Comparison of ENCODE assay signal across 18 cellular contexts in the genomic region with DNA sequence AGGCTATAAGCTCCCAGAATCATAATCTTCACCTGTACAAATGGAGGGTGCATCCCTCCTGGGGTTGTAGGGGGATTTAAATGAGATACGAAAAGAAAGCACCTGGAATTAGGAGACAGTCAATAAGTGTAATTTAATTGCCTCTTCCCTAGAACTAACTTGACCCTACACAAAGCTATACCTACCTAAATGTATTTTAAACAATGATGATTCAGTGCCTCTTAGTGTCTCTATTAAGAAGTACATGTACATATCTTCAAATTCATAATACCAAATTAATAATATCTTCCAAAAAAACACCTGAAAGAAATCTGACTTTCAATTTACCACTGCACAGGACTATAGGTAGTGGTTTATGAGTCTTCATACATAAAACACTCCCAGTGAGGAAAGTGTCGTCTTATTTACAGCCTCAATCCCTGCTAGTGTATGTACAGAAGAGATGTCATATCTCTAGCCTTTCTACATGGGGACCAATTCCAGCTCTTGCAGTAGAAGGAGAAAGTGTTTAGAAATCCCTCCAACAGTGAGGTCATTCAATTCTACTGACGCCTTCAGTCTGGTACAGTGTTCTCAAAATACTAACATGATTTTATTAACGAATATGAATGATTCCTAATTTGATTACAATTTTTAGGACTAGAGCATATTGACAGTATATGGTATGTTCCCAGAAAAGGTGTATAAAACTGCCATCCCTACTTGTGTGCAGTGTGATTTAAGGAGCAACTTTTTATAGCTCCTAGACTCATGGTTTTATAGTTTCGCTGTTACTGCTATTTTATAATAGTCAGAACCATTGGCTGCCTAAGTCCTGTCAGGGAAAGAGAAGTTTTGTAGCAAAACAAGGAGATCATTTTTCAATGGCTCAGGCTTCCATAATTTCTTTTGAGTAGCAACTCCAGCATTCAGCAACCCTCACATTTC.
"Had no signal": no experiment of that assay in that cellular context is flagged by ENCODE, and none has a peak within 500 bp of the region (broad histone marks: within the 10 kb centered on the region; RNA-seq: fewer than 3 reads in every experiment).

No MANE protein-coding gene starts in this region.

- H3K36me3 ChIP-seq: WERI-Rb-1 had no signal

- H3K27ac Mint-ChIP-seq: activated CD4-positive, alpha-beta T cell treated with anti-CD3 and anti-CD28 coated beads for 36 hours; activated CD8-positive, alpha-beta T cell treated with anti-CD3 and anti-CD28 coated beads for 36 hours; activated T-helper 1 cell treated with anti-CD3 and anti-CD28 coated beads, Interleukin-12 subunit alpha, Interleukin-12 subunit beta, Interleukin-2, Interleukin-4 antibody, amounts not matched to agents 30 ng/mL and 10 ng/mL and 1 ng/mL, durations not matched to agents 14 hours and 24 hours and 36 hours; natural killer cell treated with Interleukin-12 subunit alpha and Interleukin-12 subunit beta and Interleukin-15 and Interleukin-18, amount 100 ng/mL, for 72 hours; stimulated activated naive CD8-positive, alpha-beta T cell treated with anti-CD3 and anti-CD28 coated beads, Interleukin-15, amount 100 ng/mL, for 72 hours; T-cell had no signal

- ATAC-seq: activated CD4-positive, alpha-beta T cell treated with anti-CD3 and anti-CD28 coated beads for 36 hours; activated CD8-positive, alpha-beta T cell treated with anti-CD3 and anti-CD28 coated beads for 36 hours; body of pancreas; natural killer cell treated with Interleukin-12 subunit alpha and Interleukin-12 subunit beta and Interleukin-15 and Interleukin-18, amount 100 ng/mL, for 72 hours; stimulated activated naive CD8-positive, alpha-beta T cell treated with anti-CD3 and anti-CD28 coated beads, Interleukin-15, amount 100 ng/mL, for 72 hours; T-cell had no signal

- H3K27me3 ChIP-seq: body of pancreas, hepatocyte had no signal

- DNase-seq: activated CD4-positive, alpha-beta T cell treated with anti-CD3 and anti-CD28 coated beads for 36 hours; activated CD8-positive, alpha-beta memory T cell treated with anti-CD3 and anti-CD28 coated beads, Interleukin-2, amount 50 U/mL, for 48 hours; activated CD8-positive, alpha-beta T cell treated with anti-CD3 and anti-CD28 coated beads for 36 hours; activated naive CD4-positive, alpha-beta T cell; body of pancreas; foreskin melanocyte; occipital lobe; stimulated activated CD4-positive, alpha-beta T cell treated with anti-CD3 and anti-CD28 coated beads, Interleukin-15, amount 100 ng/mL, for 24 hours; stimulated activated CD4-positive, alpha-beta T cell treated with anti-CD3 and anti-CD28 coated beads, Interleukin-4, amount 100 ng/mL, for 4 hours; stimulated activated naive CD8-positive, alpha-beta T cell treated with anti-CD3 and anti-CD28 coated beads, Interleukin-15, amount 100 ng/mL, for 72 hours; T-cell; T1000; WERI-Rb-1 had no signal

- H3K27ac ChIP-seq: body of pancreas, hepatocyte, SK-N-MC, WERI-Rb-1 had no signal

- H3K4me3 Mint-ChIP-seq: activated CD4-positive, alpha-beta T cell treated with anti-CD3 and anti-CD28 coated beads for 36 hours; activated CD8-positive, alpha-beta T cell treated with anti-CD3 and anti-CD28 coated beads for 36 hours; activated T-helper 1 cell treated with anti-CD3 and anti-CD28 coated beads, Interleukin-12 subunit alpha, Interleukin-12 subunit beta, Interleukin-2, Interleukin-4 antibody, amounts not matched to agents 30 ng/mL and 10 ng/mL and 1 ng/mL, durations not matched to agents 14 hours and 24 hours and 36 hours; natural killer cell treated with Interleukin-12 subunit alpha and Interleukin-12 subunit beta and Interleukin-15 and Interleukin-18, amount 100 ng/mL, for 72 hours; stimulated activated naive CD8-positive, alpha-beta T cell treated with anti-CD3 and anti-CD28 coated beads, Interleukin-15, amount 100 ng/mL, for 72 hours; T-cell had no signal

- H3K9me3 Mint-ChIP-seq: activated CD8-positive, alpha-beta T cell treated with anti-CD3 and anti-CD28 coated beads for 36 hours; activated T-helper 1 cell treated with anti-CD3 and anti-CD28 coated beads, Interleukin-12 subunit alpha, Interleukin-12 subunit beta, Interleukin-2, Interleukin-4 antibody, amounts not matched to agents 30 ng/mL and 10 ng/mL and 1 ng/mL, durations not matched to agents 14 hours and 24 hours and 36 hours; natural killer cell treated with Interleukin-12 subunit alpha and Interleukin-12 subunit beta and Interleukin-15 and Interleukin-18, amount 100 ng/mL, for 72 hours; stimulated activated naive CD8-positive, alpha-beta T cell treated with anti-CD3 and anti-CD28 coated beads, Interleukin-15, amount 100 ng/mL, for 72 hours; T-cell had no signal

- H3K4me3 ChIP-seq: body of pancreas, hepatocyte, lung, SK-N-MC had no signal

- H3K36me3 Mint-ChIP-seq: natural killer cell treated with Interleukin-12 subunit alpha and Interleukin-12 subunit beta and Interleukin-15 and Interleukin-18, amount 100 ng/mL, for 72 hours; T-cell had no signal

- H3K4me1 ChIP-seq: body of pancreas had no signal

- H3K4me1 Mint-ChIP-seq: activated CD4-positive, alpha-beta T cell treated with anti-CD3 and anti-CD28 coated beads for 36 hours; stimulated activated naive CD8-positive, alpha-beta T cell treated with anti-CD3 and anti-CD28 coated beads, Interleukin-15, amount 100 ng/mL, for 72 hours; T-cell had no signal

- H3K27me3 Mint-ChIP-seq: activated CD4-positive, alpha-beta T cell treated with anti-CD3 and anti-CD28 coated beads for 36 hours; activated CD8-positive, alpha-beta T cell treated with anti-CD3 and anti-CD28 coated beads for 36 hours; natural killer cell treated with Interleukin-12 subunit alpha and Interleukin-12 subunit beta and Interleukin-15 and Interleukin-18, amount 100 ng/mL, for 72 hours; stimulated activated naive CD8-positive, alpha-beta T cell treated with anti-CD3 and anti-CD28 coated beads, Interleukin-15, amount 100 ng/mL, for 72 hours; T-cell had no signal

- H3K9me3 ChIP-seq: body of pancreas had no signal
